ENCODE assay signal across 5 cellular contexts in genomic region chr10:23387516-23387915, GRCh38. TPM values are rescaled to one million over a fixed set of nuclear protein-coding genes. Genes with fewer than 3 reads are reported as not detected.
"Had no signal": no experiment of that assay in that cellular context is flagged by ENCODE, and none has a peak within 500 bp of the region (broad histone marks: within the 10 kb centered on the region; RNA-seq: fewer than 3 reads in every experiment).

No MANE protein-coding gene starts in this region.

RNA-seq across cellular contexts. Expression of gene C10orf67, which starts 42.9 kb away (rescaled TPM):
- total RNA-seq: activated B cell treated with CpG ODN at 0.5 μM for 24 hours; activated CD4-positive, alpha-beta memory T cell treated with anti-CD3 and anti-CD28 coated beads, Interleukin-2, amount 10 ng/mL, durations not matched to agents 7 days and 5 days; activated CD8-positive, alpha-beta T cell treated with anti-CD3 and anti-CD28 coated beads, Interleukin-2, amount 10 ng/mL, durations not matched to agents 7 days and 5 days; T-helper 2 cell treated with Interferon-gamma antibody and Interleukin-4, amounts not matched to agents 100 ng/mL and 5 ng/mL, for 36 hours; WTC11 had no signal
